Comparison of ENCODE assay signal across 21 cellular contexts in the genomic region with DNA sequence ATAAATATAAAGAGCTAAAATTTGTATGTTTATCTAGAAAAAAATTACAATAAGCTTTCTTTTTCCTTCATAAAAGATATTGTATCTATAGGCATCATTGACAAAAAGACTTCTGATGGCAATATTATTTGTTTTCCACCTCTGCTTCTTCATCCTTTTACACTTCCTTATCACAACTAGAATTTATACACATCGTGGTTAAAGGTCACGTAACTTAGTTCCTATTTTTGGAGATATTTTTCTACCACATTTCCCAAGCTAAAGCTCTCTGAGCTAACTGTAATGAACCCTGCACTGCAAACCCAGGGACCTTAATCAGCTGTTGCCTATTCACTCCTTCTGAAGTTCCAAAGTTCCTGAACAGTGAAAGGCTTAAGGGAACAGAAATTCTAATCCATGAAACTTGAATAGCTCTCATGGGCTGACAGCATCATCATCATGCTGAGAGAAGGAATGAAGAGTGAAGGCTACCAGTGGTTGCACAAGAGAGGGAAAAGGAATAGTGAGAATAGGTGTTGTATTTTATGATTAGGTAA.
A peak's percentile ranks its signal among the peaks of the same experiment; 100 is the strongest.
DNase-seq lines count a peak whose midpoint lies in the region; ATAC-seq, FAIRE-seq and TF ChIP-seq lines count a peak whose summit lies in the region.
"Had no signal": no experiment of that assay in that cellular context is flagged by ENCODE, and none has a peak within 500 bp of the region (broad histone marks: within the 10 kb centered on the region; RNA-seq: fewer than 3 reads in every experiment).

No MANE protein-coding gene starts in this region.

- intact Hi-C loops in GM12878 (cut with micrococcal nuclease; ENCODE audit: unreplicated experiment) (no loop called here), CD14-positive monocyte (cut with micrococcal nuclease) (no loop called here)

- RAD21 ChIA-PET in GM12878 (lab: Charles Lee; ENCODE audit: unreplicated experiment): no interaction called here

- H3K27ac ChIP-seq in OCI-LY3 (ENCODE audit: low read length) (no peak overlapping the region), GM12878 (ENCODE audit: control insufficient read depth, insufficient read depth) (no peak overlapping the region), right atrium auricular region (no peak overlapping the region)
- H3K27ac ChIP-seq: 22Rv1, Peyer's patch, SK-N-MC had no signal

- no peak overlapping the region for H3K27ac Mint-ChIP-seq in CD14-positive monocyte
- H3K27ac Mint-ChIP-seq: B cell; CD4-positive, alpha-beta T cell; T-helper 17 cell had no signal

- no peak for TF ChIP-seq POLR2A in GM12878 (IDR thresholded peaks at IDR 0.05; ENCODE audit: low read depth, low read length)

- peaks cover 0 to 5% (median 0%) of the 10 kb centered on the region in 7 donors for H3K9me3 Mint-ChIP-seq in CD14-positive monocyte

- no peak for FAIRE-seq in GM12878 (lab: Jason Lieb, UNC)
- FAIRE-seq: K562 had no signal

- no peaks in the 10 kb centered on the region for H3K36me3 Mint-ChIP-seq in CD14-positive monocyte

- H3K27me3 Mint-ChIP-seq in CD14-positive monocyte (ENCODE audit: low read depth in 3 of 3): no peaks in the 10 kb centered on the region
- H3K27me3 Mint-ChIP-seq: B cell; CD4-positive, alpha-beta T cell; T-helper 17 cell had no signal

- no peak for TF ChIP-seq RAD21 in GM12878 (IDR thresholded peaks at IDR 0.05; ENCODE audit: insufficient read depth, low read depth, low read length)

- H3K79me2 ChIP-seq in OCI-LY3 (ENCODE audit: low read length) (no peaks in the 10 kb centered on the region), GM12878 (ENCODE audit: control insufficient read depth, insufficient read depth, low read length) (no peaks in the 10 kb centered on the region)

- H3K4me3 Mint-ChIP-seq in CD14-positive monocyte: no peak overlapping the region
- H3K4me3 Mint-ChIP-seq: B cell; CD4-positive, alpha-beta T cell; T-helper 17 cell had no signal

- TF ChIP-seq CTCF in OCI-LY3 (IDR thresholded peaks at IDR 0.05; ENCODE audit: low read depth, low read length) (no peak), GM12878 (IDR thresholded peaks at IDR 0.05 in 2 of 3, conservative IDR thresholded peaks at IDR 0.05 in 1 of 3; ENCODE audit: control insufficient read depth in 2 of 3, extremely low read depth in 1 of 3, insufficient read depth in 1 of 3, low read depth in 3 of 3, low read length in 3 of 3) (no peak), CD14-positive monocyte (IDR thresholded peaks at IDR 0.05) (no peak), right atrium auricular region (IDR thresholded peaks at IDR 0.05) (no peak)

- ATAC-seq in GM12878 (no peak), HG03521 (IDR thresholded peaks at IDR 0.05; ENCODE audit: unreplicated experiment) (no peak), HG03175 (IDR thresholded peaks at IDR 0.05; ENCODE audit: unreplicated experiment) (no peak)
- ATAC-seq: K562, T-helper 17 cell had no signal

- CTCF ChIA-PET in GM12878 (lab: Yijun Ruan, JAX): interaction anchor here (0.7 to 0.8 kb wide), 2 partner anchors 9 to 151 kb away, joined by 3 to 4 read pairs; no protein-coding TSS in a partner anchor

- H3K9me3 ChIP-seq in OCI-LY3 (ENCODE audit: insufficient read depth, low read length) (no peaks in the 10 kb centered on the region), GM12878 (replicated peaks; ENCODE audit: control insufficient read depth, insufficient read depth, low read length) (no peaks in the 10 kb centered on the region), right atrium auricular region (no peaks in the 10 kb centered on the region)
- H3K9me3 ChIP-seq: Peyer's patch had no signal

- no TSS peak for BruUV-seq in GM12878 (replicated peaks; lab: Mats Ljungman, UMichigan)

- no peaks in the 10 kb centered on the region for H4K20me1 ChIP-seq in OCI-LY3 (ENCODE audit: insufficient read depth, low read length)
- no peaks in the 10 kb centered on the region for H4K20me1 ChIP-seq in GM12878 (ENCODE audit: control insufficient read depth, insufficient read depth)

- H3K27me3 ChIP-seq in OCI-LY3 (ENCODE audit: low read depth, low read length) (no peaks in the 10 kb centered on the region), GM12878 (replicated peaks in 1 of 2; ENCODE audit: control insufficient read depth in 2 of 2, insufficient read depth in 2 of 2, low read length in 1 of 2) (no peaks in the 10 kb centered on the region), right atrium auricular region (no peaks in the 10 kb centered on the region)
- H3K27me3 ChIP-seq: Peyer's patch had no signal

- H3K4me1 Mint-ChIP-seq in CD14-positive monocyte: no peaks in the 10 kb centered on the region
- H3K4me1 Mint-ChIP-seq: B cell, T-helper 17 cell had no signal

- H2AFZ ChIP-seq in OCI-LY3 (ENCODE audit: low read depth, low read length) (peak overlapping the region; percentile 91), GM12878 (ENCODE audit: control insufficient read depth, low read depth, low read length) (no peak overlapping the region)

- H3K36me3 ChIP-seq in OCI-LY3 (replicated peaks; ENCODE audit: low read depth, low read length) (no peaks in the 10 kb centered on the region), GM12878 (ENCODE audit: control insufficient read depth in 2 of 2, insufficient read depth in 2 of 2, low read length in 1 of 2) (no peaks in the 10 kb centered on the region), right atrium auricular region (no peaks in the 10 kb centered on the region)
- H3K36me3 ChIP-seq: Peyer's patch had no signal

- H3K9ac ChIP-seq in OCI-LY3 (ENCODE audit: low read length): no peak overlapping the region
- H3K9ac ChIP-seq in GM12878 (ENCODE audit: control insufficient read depth, insufficient read depth, low read length): no peak overlapping the region

- TF ChIP-seq EP300 in GM12878 (IDR thresholded peaks at IDR 0.05; ENCODE audit: borderline replicate concordance in 1 of 2, control insufficient read depth in 1 of 2, low read depth in 2 of 2, low read length in 2 of 2): no peak

- H3K4me2 ChIP-seq in OCI-LY3 (ENCODE audit: low read length) (peak overlapping the region; percentile 53), GM12878 (ENCODE audit: control insufficient read depth, insufficient read depth) (no peak overlapping the region)

- DNase-seq in NOMO-1 treated with DMSO at 0.1 percent for 48 hours (lab: John Stamatoyannopoulos, UW; ENCODE audit: unreplicated experiment): peak; percentile 0
- DNase-seq in NOMO-1 treated with dmso at 0.1 percent for 144 hours (lab: John Stamatoyannopoulos, UW; ENCODE audit: unreplicated experiment): no peak
- no peak for DNase-seq in GM12878 (ENCODE audit: low read depth, low spot score)
- no peak for DNase-seq in CD14-positive monocyte (ENCODE audit: low spot score)
- DNase-seq in right atrium auricular region (ENCODE audit: low spot score): no peak
- DNase-seq: CD4-positive, alpha-beta T cell; EL; HCEC 1CT; NCI-H187 treated with DMSO at 0.1 percent for 48 hours; NCI-H2171; NCI-H446 treated with DMSO at 0.1 percent for 48 hours; Peyer's patch; Right ventricle myocardium superior; T-helper 17 cell had no signal

- WGBS in GM12878 (ENCODE audit: insufficient coverage, insufficient replicate concordance, low lambda C conversion rate, missing lambda C conversion rate): 0% methylated on average over 2 of the region's 2 CpGs

- in situ Hi-C loops in GM12878 (cut with MboI): no loop called here

- SMC1A ChIA-PET in GM12878 (lab: Charles Lee; ENCODE audit: uncharacterized antibody, unreplicated experiment): interaction anchor here (2.1 kb wide), 1 partner anchor 9 kb away, joined by 11 read pairs; no protein-coding TSS in a partner anchor

- no peak overlapping the region for H3K4me3 ChIP-seq in OCI-LY3 (ENCODE audit: low read length)
- H3K4me3 ChIP-seq in GM12878: no peak overlapping the region
- H3K4me3 ChIP-seq in right atrium auricular region: no peak overlapping the region
- H3K4me3 ChIP-seq: K562, Peyer's patch, SK-N-MC had no signal

- POLR2A ChIA-PET in GM12878 (lab: Charles Lee): no interaction called here

- peaks cover 10% of the 10 kb centered on the region for H3K4me1 ChIP-seq in OCI-LY3 (ENCODE audit: low read length)
- H3K4me1 ChIP-seq in GM12878 (ENCODE audit: control insufficient read depth, insufficient read depth, low read length): no peaks in the 10 kb centered on the region
- H3K4me1 ChIP-seq in right atrium auricular region: no peaks in the 10 kb centered on the region
- H3K4me1 ChIP-seq: Peyer's patch had no signal

TF ChIP-seq in GM12878, 131 proteins besides CTCF, POLR2A, EP300 and RAD21:
- TF ChIP-seq MEF2B (IDR thresholded peaks at IDR 0.05; ENCODE audit: partially characterized antibody, poor library complexity, severe bottlenecking): peak; percentile 39
- no peak for TF ChIP-seq ASH2L (IDR thresholded peaks at IDR 0.05; ENCODE audit: borderline replicate concordance, low read depth)
- no peak for TF ChIP-seq ZNF622 (IDR thresholded peaks at IDR 0.05)
- TF ChIP-seq NR2F1 (conservative IDR thresholded peaks at IDR 0.05): peak; percentile 35; the same call in 1 of the 2 replicates
